Comparison of ENCODE assay signal across 22 cellular contexts in genomic region chr6:117992856-117993255, GRCh38.
DNase-seq lines count a peak whose midpoint lies in the region; ATAC-seq and TF ChIP-seq lines count a peak whose summit lies in the region.
"Had no signal": no experiment of that assay in that cellular context is flagged by ENCODE, and none has a peak within 500 bp of the region (broad histone marks: within the 10 kb centered on the region; RNA-seq: fewer than 3 reads in every experiment).

No MANE protein-coding gene starts in this region.

- no peak overlapping the region for H3K4me3 Mint-ChIP-seq in type B pancreatic cell
- H3K4me3 Mint-ChIP-seq: activated naive CD4-positive, alpha-beta T cell treated with anti-CD3 and anti-CD28 coated beads, Interleukin-2, amount 10 ng/mL, durations not matched to agents 7 days and 5 days; CD14-positive monocyte; T-helper 17 cell had no signal

- DNase-seq in NCI-H2171 treated with DMSO at 0.1 percent for 48 hours (lab: John Stamatoyannopoulos, UW) (peak; percentile 2), NCI-H2171 (lab: John Stamatoyannopoulos, UW) (no peak), astrocyte of the spinal cord (ENCODE audit: low read depth, low spot score) (peak; percentile 8), medulla oblongata (ENCODE audit: extremely low spot score) (peak; percentile 83), KBM-7 (no peak), type B pancreatic cell (ENCODE audit: extremely low spot score, unreplicated experiment) (no peak)
- no peak for DNase-seq in stimulated activated naive CD4-positive, alpha-beta T cell (lab: John Stamatoyannopoulos, UW)
- DNase-seq: activated CD4-positive, alpha-beta T cell treated with anti-CD3 and anti-CD28 coated beads, Interleukin-2, amount 50 U/mL, for 48 hours; activated naive CD4-positive, alpha-beta T cell treated with anti-CD3 and anti-CD28 coated beads, Interleukin-2, amount 10 ng/mL, durations not matched to agents 7 days and 5 days; activated T-cell treated with anti-CD3 and anti-CD28 coated beads for 4 hours; body of pancreas; DMS153; GM23248; NCI-H1694; NCI-H510A treated with DMSO at 0.1 percent for 48 hours; SHP77 treated with DMSO at 0.1 percent for 48 hours; stimulated activated CD4-positive, alpha-beta T cell treated with anti-CD3 and anti-CD28 coated beads, Interleukin-4, amount 100 ng/mL, for 1 hour; T-helper 17 cell; WERI-Rb-1 had no signal

- TF ChIP-seq CTCF in astrocyte of the spinal cord (IDR thresholded peaks at IDR 0.05; ENCODE audit: low read depth, low read length) (no peak), type B pancreatic cell (conservative IDR thresholded peaks at IDR 0.05) (no peak)

- in situ Hi-C loops in astrocyte of the spinal cord (cut with HindIII; ENCODE audit: low sequenced_read_pairs) (no loop called here), KBM-7 (cut with MboI; ENCODE audit: low pct_unique_long_range_greater_than_20kb, low sequenced_read_pairs) (no loop called here)

- H3K4me1 Mint-ChIP-seq in type B pancreatic cell (ENCODE audit: unreplicated experiment): no peaks in the 10 kb centered on the region
- H3K4me1 Mint-ChIP-seq: activated naive CD4-positive, alpha-beta T cell treated with anti-CD3 and anti-CD28 coated beads, Interleukin-2, amount 10 ng/mL, durations not matched to agents 7 days and 5 days; CD14-positive monocyte; T-helper 17 cell had no signal

- H3K27me3 Mint-ChIP-seq in type B pancreatic cell: no peaks in the 10 kb centered on the region

- no peaks in the 10 kb centered on the region for H3K9me3 Mint-ChIP-seq in type B pancreatic cell
- H3K9me3 Mint-ChIP-seq: activated naive CD4-positive, alpha-beta T cell treated with anti-CD3 and anti-CD28 coated beads, Interleukin-2, amount 10 ng/mL, durations not matched to agents 7 days and 5 days had no signal

- H3K4me3 ChIP-seq in astrocyte of the spinal cord (ENCODE audit: low read depth, low read length): no peak overlapping the region
- H3K4me3 ChIP-seq: body of pancreas, coronary artery, GM23248 had no signal

- ATAC-seq in GM18867 (IDR thresholded peaks at IDR 0.05; ENCODE audit: unreplicated experiment): no peak
- ATAC-seq: body of pancreas, T-helper 17 cell had no signal

- H3K36me3 Mint-ChIP-seq in type B pancreatic cell: no peaks in the 10 kb centered on the region
- H3K36me3 Mint-ChIP-seq: activated naive CD4-positive, alpha-beta T cell treated with anti-CD3 and anti-CD28 coated beads, Interleukin-2, amount 10 ng/mL, durations not matched to agents 7 days and 5 days; CD14-positive monocyte had no signal

- H3K27ac Mint-ChIP-seq in type B pancreatic cell: no peak overlapping the region
- H3K27ac Mint-ChIP-seq: activated naive CD4-positive, alpha-beta T cell treated with anti-CD3 and anti-CD28 coated beads, Interleukin-2, amount 10 ng/mL, durations not matched to agents 7 days and 5 days; CD14-positive monocyte; T-helper 17 cell had no signal

Comparison
In these comparisons a context has a peak if more than half of its experiments do, and no peak if none do; other contexts are left out.
1. DNase-seq: peak in NCI-H2171 treated with DMSO at 0.1 percent for 48 hours (single experiment), astrocyte of the spinal cord (single experiment) and medulla oblongata (single experiment); none in NCI-H2171 (single experiment), KBM-7 (single experiment), type B pancreatic cell (single experiment) and stimulated activated naive CD4-positive, alpha-beta T cell (0 of 6).